13 cellular contexts compared by ENCODE assay signal in genomic region chr13:40928980-40929379, GRCh38.
"Had no signal": no experiment of that assay in that cellular context is flagged by ENCODE, and none has a peak within 500 bp of the region (broad histone marks: within the 10 kb centered on the region; RNA-seq: fewer than 3 reads in every experiment).

No MANE protein-coding gene starts in this region.

- DNase-seq: activated CD4-positive, alpha-beta T cell treated with anti-CD3 and anti-CD28 coated beads, Interleukin-2, amount 50 U/mL, for 4 hours; activated CD8-positive, alpha-beta memory T cell treated with anti-CD3 and anti-CD28 coated beads, Interleukin-2, amount 50 U/mL, for 4 hours; caudate nucleus; cortex of kidney; effector CD8-positive, alpha-beta T cell; kidney; left ventricle myocardium superior; posterior cingulate gyrus; stimulated activated CD4-positive, alpha-beta T cell treated with anti-CD3 and anti-CD28 coated beads, Interleukin-4, amount 100 ng/mL, for 4 hours had no signal

- H3K27ac ChIP-seq: right atrium auricular region, skin epidermis, tibial nerve, vagina had no signal

- ATAC-seq: left ventricle myocardium superior had no signal

- H3K9me3 ChIP-seq: right atrium auricular region, tibial nerve, vagina had no signal

- H3K4me1 ChIP-seq: right atrium auricular region, tibial nerve, vagina had no signal

- H3K4me3 ChIP-seq: right atrium auricular region, skin epidermis, tibial nerve, vagina had no signal

- H3K27me3 ChIP-seq: right atrium auricular region, tibial nerve, vagina had no signal

- FAIRE-seq: kidney had no signal
